ENCODE assay signal across 18 cellular contexts in the genomic region with DNA sequence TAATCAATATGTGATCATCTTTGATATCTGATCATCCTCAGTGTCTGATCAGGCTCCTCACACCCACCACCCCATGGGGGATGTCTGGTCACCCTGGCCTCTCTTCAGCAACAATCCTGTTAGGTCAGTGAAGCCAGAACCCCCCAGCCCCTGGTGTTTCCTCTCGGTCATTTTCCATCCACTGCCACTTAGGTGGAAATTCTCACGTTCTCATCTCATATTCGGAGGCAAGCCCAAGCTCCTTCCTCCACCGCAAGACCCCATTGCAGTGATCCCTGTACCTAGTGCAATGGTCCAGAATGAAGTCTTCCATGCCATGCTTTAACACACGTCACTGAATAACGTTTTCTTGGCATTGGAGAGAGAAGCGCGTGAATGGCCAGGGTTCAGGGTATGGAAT.
DNase-seq lines count a peak whose midpoint lies in the region; ATAC-seq and TF ChIP-seq lines count a peak whose summit lies in the region.
"Had no signal": no experiment of that assay in that cellular context is flagged by ENCODE, and none has a peak within 500 bp of the region (broad histone marks: within the 10 kb centered on the region; RNA-seq: fewer than 3 reads in every experiment).

No MANE protein-coding gene starts in this region.

- H3K9me3 Mint-ChIP-seq in activated naive CD4-positive, alpha-beta T cell treated with anti-CD3 and anti-CD28 coated beads, Interleukin-2, amount 50 U/mL, for 72 hours, result peaks cover 31 to 54% of the 10 kb centered on the region in 2 donors
- H3K9me3 Mint-ChIP-seq in activated naive CD4-positive, alpha-beta T cell treated with anti-CD3 and anti-CD28 coated beads for 36 hours, result peaks cover 49% of the 10 kb centered on the region
- H3K9me3 Mint-ChIP-seq in activated naive CD8-positive, alpha-beta T cell treated with anti-CD3 and anti-CD28 coated beads, Interleukin-2, amount 50 U/mL, for 24 hours, result peaks cover 37% of the 10 kb centered on the region
- H3K9me3 Mint-ChIP-seq in mesothelial cell of epicardium, result peaks cover 36% of the 10 kb centered on the region

- H3K27ac ChIP-seq in esophagus squamous epithelium, result no peak overlapping the region

- H3K9me3 ChIP-seq in esophagus squamous epithelium, result peaks cover 0 to 22% (median 12%) of the 10 kb centered on the region in 3 donors

- no peaks in the 10 kb centered on the region for H3K27me3 ChIP-seq in esophagus squamous epithelium

- TF ChIP-seq POLR2A in esophagus squamous epithelium (IDR thresholded peaks at IDR 0.05), result no peak

- 93 to 97% methylated on average over 7 to 8 of the region's 8 CpGs for WGBS in esophagus squamous epithelium, 2 donors

- H3K4me1 Mint-ChIP-seq in activated naive CD4-positive, alpha-beta T cell treated with anti-CD3 and anti-CD28 coated beads for 36 hours (ENCODE audit: low read depth), result peaks cover 33% of the 10 kb centered on the region
- peaks cover 24% of the 10 kb centered on the region for H3K4me1 Mint-ChIP-seq in activated naive CD8-positive, alpha-beta T cell treated with anti-CD3 and anti-CD28 coated beads, Interleukin-2, amount 50 U/mL, for 24 hours
- peaks cover 8% of the 10 kb centered on the region for H3K4me1 Mint-ChIP-seq in mesothelial cell of epicardium

- intact Hi-C loops in activated naive CD4-positive, alpha-beta T cell treated with anti-CD3 and anti-CD28 coated beads for 36 hours (cut with micrococcal nuclease), result loop anchor here (5.0 kb wide), 1 partner anchor 476 kb away; no protein-coding TSS in a partner anchor
- intact Hi-C loops in esophagus squamous epithelium (cut with DNase I), result no loop called here

- peaks cover 4 to 20% (median 5%) of the 10 kb centered on the region in 3 donors for H3K4me1 ChIP-seq in esophagus squamous epithelium

- no peak overlapping the region for H3K4me3 ChIP-seq in esophagus squamous epithelium
- H3K4me3 ChIP-seq: GM23338 had no signal

- H3K27ac Mint-ChIP-seq in activated naive CD4-positive, alpha-beta T cell treated with anti-CD3 and anti-CD28 coated beads, Interleukin-2, amount 50 U/mL, for 72 hours, result peak overlapping the region; percentile 14 to 82
- H3K27ac Mint-ChIP-seq in activated naive CD4-positive, alpha-beta T cell treated with anti-CD3 and anti-CD28 coated beads for 36 hours, result no peak overlapping the region
- H3K27ac Mint-ChIP-seq in activated naive CD8-positive, alpha-beta T cell treated with anti-CD3 and anti-CD28 coated beads, Interleukin-2, amount 50 U/mL, for 24 hours, result peak overlapping the region; percentile 9
- H3K27ac Mint-ChIP-seq in mesothelial cell of epicardium, result peak overlapping the region; percentile 61
- H3K27ac Mint-ChIP-seq: B cell, CD14-positive monocyte, GM23338 had no signal

- peaks cover 62 to 78% of the 10 kb centered on the region in 2 donors for H3K36me3 Mint-ChIP-seq in activated naive CD4-positive, alpha-beta T cell treated with anti-CD3 and anti-CD28 coated beads, Interleukin-2, amount 50 U/mL, for 72 hours
- H3K36me3 Mint-ChIP-seq in activated naive CD4-positive, alpha-beta T cell treated with anti-CD3 and anti-CD28 coated beads for 36 hours (ENCODE audit: low read depth), result peaks cover 58% of the 10 kb centered on the region
- H3K36me3 Mint-ChIP-seq in activated naive CD8-positive, alpha-beta T cell treated with anti-CD3 and anti-CD28 coated beads, Interleukin-2, amount 50 U/mL, for 24 hours (ENCODE audit: low read depth), result peaks cover 63% of the 10 kb centered on the region
- peaks cover 50% of the 10 kb centered on the region for H3K36me3 Mint-ChIP-seq in mesothelial cell of epicardium

- TF ChIP-seq CTCF in mesothelial cell of epicardium (IDR thresholded peaks at IDR 0.05; ENCODE audit: unreplicated experiment) (no peak), esophagus squamous epithelium (IDR thresholded peaks at IDR 0.05) (no peak)

- no peaks in the 10 kb centered on the region for H3K27me3 Mint-ChIP-seq in activated naive CD4-positive, alpha-beta T cell treated with anti-CD3 and anti-CD28 coated beads for 36 hours (ENCODE audit: low read depth)
- no peaks in the 10 kb centered on the region for H3K27me3 Mint-ChIP-seq in activated naive CD8-positive, alpha-beta T cell treated with anti-CD3 and anti-CD28 coated beads, Interleukin-2, amount 50 U/mL, for 24 hours
- H3K27me3 Mint-ChIP-seq in mesothelial cell of epicardium (ENCODE audit: low read depth), result no peaks in the 10 kb centered on the region
- H3K27me3 Mint-ChIP-seq: B cell; CD4-positive, alpha-beta memory T cell had no signal

- no peaks in the 10 kb centered on the region for H3K36me3 ChIP-seq in esophagus squamous epithelium

- no peak overlapping the region for H3K4me3 Mint-ChIP-seq in activated naive CD4-positive, alpha-beta T cell treated with anti-CD3 and anti-CD28 coated beads for 36 hours
- H3K4me3 Mint-ChIP-seq in activated naive CD8-positive, alpha-beta T cell treated with anti-CD3 and anti-CD28 coated beads, Interleukin-2, amount 50 U/mL, for 24 hours, result no peak overlapping the region
- H3K4me3 Mint-ChIP-seq in mesothelial cell of epicardium, result no peak overlapping the region
- H3K4me3 Mint-ChIP-seq: B cell, CD14-positive monocyte, GM23338 had no signal

- CTCF ChIA-PET in activated naive CD4-positive, alpha-beta T cell treated with anti-CD3 and anti-CD28 coated beads for 36 hours (lab: Charles Lee), result no interaction called here

- DNase-seq in activated naive CD4-positive, alpha-beta T cell treated with anti-CD3 and anti-CD28 coated beads, Interleukin-2, amount 50 U/mL, for 72 hours (ENCODE audit: low spot score in 2 of 2), result no peak
- DNase-seq in activated naive CD4-positive, alpha-beta T cell treated with anti-CD3 and anti-CD28 coated beads for 36 hours, result no peak
- no peak for DNase-seq in activated naive CD8-positive, alpha-beta T cell treated with anti-CD3 and anti-CD28 coated beads, Interleukin-2, amount 50 U/mL, for 24 hours
- DNase-seq in mesothelial cell of epicardium (ENCODE audit: low spot score in 2 of 2, unreplicated experiment in 2 of 2), result no peak
- DNase-seq in esophagus squamous epithelium (lab: John Stamatoyannopoulos, UW), result no peak
- DNase-seq in kidney tubule cell (ENCODE audit: low spot score), result no peak
- DNase-seq in AG08395 (ENCODE audit: low spot score), result no peak
- DNase-seq: 8988T; CD4-positive, alpha-beta memory T cell; DMS153; DMS79; GDM1; HCEC 1CT; IMR-90 had no signal

- ATAC-seq in activated naive CD4-positive, alpha-beta T cell treated with anti-CD3 and anti-CD28 coated beads, Interleukin-2, amount 50 U/mL, for 72 hours, result no peak
- no peak for ATAC-seq in activated naive CD8-positive, alpha-beta T cell treated with anti-CD3 and anti-CD28 coated beads, Interleukin-2, amount 50 U/mL, for 24 hours
- ATAC-seq in GM18519 (IDR thresholded peaks at IDR 0.05; ENCODE audit: low FRiP score, unreplicated experiment), result no peak
- ATAC-seq: GM23338 had no signal
